8 cellular contexts compared by ENCODE assay signal in genomic region chr17:3738562-3739295, GRCh38. TPM values are rescaled to one million over a fixed set of nuclear protein-coding genes. Genes with fewer than 3 reads are reported as not detected.
DNase-seq lines count a peak whose midpoint lies in the region; ATAC-seq and TF ChIP-seq lines count a peak whose summit lies in the region.

No MANE protein-coding gene starts in this region.

- intact Hi-C loops in mucosa of descending colon (cut with DNase I, micrococcal nuclease): loop anchor here in 1 of 2 donors (5.0 kb wide), 1 partner anchor 104 kb away; no protein-coding TSS in a partner anchor

- H3K27ac Mint-ChIP-seq in stimulated activated effector memory CD8-positive, alpha-beta T cell treated with anti-CD3 and anti-CD28 coated beads, Interleukin-12 subunit alpha, Interleukin-12 subunit beta, amount 100 ng/mL, for 72 hours: no peak overlapping the region

- peak; percentile 59 for DNase-seq in HK-2 (ENCODE audit: unreplicated experiment)
- peak; percentile 51 for DNase-seq in activated CD4-positive, alpha-beta T cell treated with anti-CD3 and anti-CD28 coated beads for 1 hour
- peak; percentile 53 for DNase-seq in central memory CD4-positive, alpha-beta T cell
- DNase-seq in mucosa of descending colon: peak; percentile 71 to 72 (median 72)
- peak; percentile 33 to 62 for DNase-seq in stimulated activated effector memory CD8-positive, alpha-beta T cell treated with anti-CD3 and anti-CD28 coated beads, Interleukin-12 subunit alpha, Interleukin-12 subunit beta, amount 100 ng/mL, for 72 hours (ENCODE audit: low spot score in 2 of 2)
- no peak for DNase-seq in NCI-H446 (lab: John Stamatoyannopoulos, UW)
- DNase-seq in NCI-H2081 treated with DMSO at 0.1 percent for 48 hours (lab: John Stamatoyannopoulos, UW): no peak

- no peaks in the 10 kb centered on the region for H3K9me3 Mint-ChIP-seq in stimulated activated effector memory CD8-positive, alpha-beta T cell treated with anti-CD3 and anti-CD28 coated beads, Interleukin-12 subunit alpha, Interleukin-12 subunit beta, amount 100 ng/mL, for 72 hours

- peak overlapping the region; percentile 38 for H3K4me3 Mint-ChIP-seq in stimulated activated effector memory CD8-positive, alpha-beta T cell treated with anti-CD3 and anti-CD28 coated beads, Interleukin-12 subunit alpha, Interleukin-12 subunit beta, amount 100 ng/mL, for 72 hours

- no peak overlapping the region for H3K4me3 ChIP-seq in mucosa of descending colon

- peaks cover 13% of the 10 kb centered on the region for H3K4me1 ChIP-seq in mucosa of descending colon (ENCODE audit: low read depth)

- no peaks in the 10 kb centered on the region for H3K36me3 ChIP-seq in mucosa of descending colon (ENCODE audit: low read depth)

- no peak for TF ChIP-seq CTCF in mucosa of descending colon (IDR thresholded peaks at IDR 0.05)

- no peaks in the 10 kb centered on the region for H3K9me3 ChIP-seq in mucosa of descending colon

- peaks cover 19% of the 10 kb centered on the region for H3K36me3 Mint-ChIP-seq in stimulated activated effector memory CD8-positive, alpha-beta T cell treated with anti-CD3 and anti-CD28 coated beads, Interleukin-12 subunit alpha, Interleukin-12 subunit beta, amount 100 ng/mL, for 72 hours

- ATAC-seq in mucosa of descending colon (peak; percentile 86), GM21576 (IDR thresholded peaks at IDR 0.05; ENCODE audit: unreplicated experiment) (no peak)
- peak; percentile 87 for ATAC-seq in stimulated activated effector memory CD8-positive, alpha-beta T cell treated with anti-CD3 and anti-CD28 coated beads, Interleukin-12 subunit alpha, Interleukin-12 subunit beta, amount 100 ng/mL, for 72 hours

- H3K4me1 Mint-ChIP-seq in stimulated activated effector memory CD8-positive, alpha-beta T cell treated with anti-CD3 and anti-CD28 coated beads, Interleukin-12 subunit alpha, Interleukin-12 subunit beta, amount 100 ng/mL, for 72 hours: peaks cover 50% of the 10 kb centered on the region

RNA-seq across cellular contexts. Expression of gene HASPIN, which starts 15.0 kb away (rescaled TPM):
- 1 to 10 TPM in 2 of 3 donors, under 1 TPM in 1; 0.70 to 3.6 (median 1.1) TPM for total RNA-seq in mucosa of descending colon

RNA-seq across cellular contexts. Expression of gene P2RX5, which starts 42.8 kb away (rescaled TPM):
- 1 to 10 TPM in 2 of 3 donors, under 1 TPM in 1; 0.73 to 2.6 (median 2.2) TPM for total RNA-seq in mucosa of descending colon

Comparison
In these comparisons a context has a peak if more than half of its experiments do, and no peak if none do; other contexts are left out.
1. DNase-seq: peak in HK-2 (single experiment), activated CD4-positive, alpha-beta T cell treated with anti-CD3 and anti-CD28 coated beads for 1 hour (single experiment), central memory CD4-positive, alpha-beta T cell (single experiment), mucosa of descending colon (3 of 3) and stimulated activated effector memory CD8-positive, alpha-beta T cell treated with anti-CD3 and anti-CD28 coated beads, Interleukin-12 subunit alpha, Interleukin-12 subunit beta, amount 100 ng/mL, for 72 hours (2 of 2); none in NCI-H446 (0 of 2) and NCI-H2081 treated with DMSO at 0.1 percent for 48 hours (single experiment).